Comparison of ENCODE assay signal across 12 cellular contexts in the genomic region with DNA sequence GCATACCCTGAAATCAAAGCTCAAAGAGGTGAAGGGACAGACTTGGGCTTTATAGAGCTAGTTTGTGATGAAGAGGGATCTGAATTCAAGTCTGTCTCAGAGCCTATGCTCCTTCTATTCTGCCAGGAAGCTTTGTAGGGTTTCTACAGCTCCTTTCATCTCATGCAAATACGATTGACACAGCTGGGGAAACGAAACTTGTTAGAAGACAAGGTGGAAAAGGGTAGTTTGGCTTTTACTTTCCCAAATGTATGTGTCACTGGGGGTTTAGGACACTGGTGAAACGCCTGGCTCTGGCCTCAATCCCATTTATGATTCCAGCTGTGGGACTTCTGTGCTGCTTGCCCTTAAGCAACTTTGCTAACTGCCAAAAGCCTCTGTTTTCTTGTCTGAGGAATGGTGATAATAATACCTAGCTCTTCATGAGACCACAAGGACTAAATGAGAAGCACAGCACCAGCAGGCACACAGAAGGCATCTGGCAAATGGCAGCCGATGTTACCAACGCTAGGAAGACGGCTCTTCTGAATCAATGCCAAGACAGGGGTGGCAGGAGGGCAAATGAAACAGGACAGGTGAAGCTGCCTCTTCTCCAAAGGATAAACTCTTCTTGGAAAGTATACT.
A peak's percentile ranks its signal among the peaks of the same experiment; 100 is the strongest.
DNase-seq lines count a peak whose midpoint lies in the region; ATAC-seq and TF ChIP-seq lines count a peak whose summit lies in the region.
"Had no signal": no experiment of that assay in that cellular context is flagged by ENCODE, and none has a peak within 500 bp of the region (broad histone marks: within the 10 kb centered on the region; RNA-seq: fewer than 3 reads in every experiment).

No MANE protein-coding gene starts in this region.

- no peaks in the 10 kb centered on the region for H3K9me3 Mint-ChIP-seq in activated naive CD4-positive, alpha-beta T cell treated with anti-CD3 and anti-CD28 coated beads for 36 hours
- peaks cover 6% of the 10 kb centered on the region; the same call in 1 of the 2 replicates for H3K9me3 Mint-ChIP-seq in WTC11

- no peaks in the 10 kb centered on the region for H3K36me3 Mint-ChIP-seq in activated naive CD4-positive, alpha-beta T cell treated with anti-CD3 and anti-CD28 coated beads for 36 hours (ENCODE audit: low read depth)
- 0 out of 2 replicates have a peak, but pooled peaks cover 2% of the 10 kb centered on the region for H3K36me3 Mint-ChIP-seq in WTC11

- H3K4me1 ChIP-seq in upper lobe of right lung: peaks cover 39% of the 10 kb centered on the region

- H3K27me3 Mint-ChIP-seq in activated naive CD4-positive, alpha-beta T cell treated with anti-CD3 and anti-CD28 coated beads for 36 hours (ENCODE audit: low read depth): peaks cover 6% of the 10 kb centered on the region
- no peaks in the 10 kb centered on the region for H3K27me3 Mint-ChIP-seq in WTC11 (ENCODE audit: low read depth)

- TF ChIP-seq CTCF in WTC11 (IDR thresholded peaks at IDR 0.05) (no peak), upper lobe of right lung (IDR thresholded peaks at IDR 0.05) (no peak)

- peak; percentile 67 for ATAC-seq in HG02943 (IDR thresholded peaks at IDR 0.05; ENCODE audit: low read depth, unreplicated experiment)
- ATAC-seq in WTC11: no peak
- no peak for ATAC-seq in upper lobe of right lung

- intact Hi-C loops in activated naive CD4-positive, alpha-beta T cell treated with anti-CD3 and anti-CD28 coated beads for 36 hours (cut with micrococcal nuclease): loop anchor here (1.0 to 10.0 kb wide), 8 partner anchors 12 to 475 kb away; a partner anchor contains a TSS
- intact Hi-C loops in upper lobe of right lung (cut with DNase I): no loop called here

- CTCF ChIA-PET in activated naive CD4-positive, alpha-beta T cell treated with anti-CD3 and anti-CD28 coated beads for 36 hours (lab: Charles Lee): interaction anchor here (1.0 to 3.7 kb wide), 3 partner anchors 11 to 163 kb away, joined by 3 to 23 read pairs (median 4); a partner anchor contains a TSS
- CTCF ChIA-PET in WTC11 (lab: Charles Lee): interaction anchor here (0.7 to 2.1 kb wide), 3 partner anchors 34 to 162 kb away, joined by 3 to 7 read pairs (median 6); a partner anchor contains a TSS

- H3K4me1 Mint-ChIP-seq in activated naive CD4-positive, alpha-beta T cell treated with anti-CD3 and anti-CD28 coated beads for 36 hours (ENCODE audit: low read depth): peaks cover 40% of the 10 kb centered on the region
- peaks cover 85% of the 10 kb centered on the region for H3K4me1 Mint-ChIP-seq in WTC11

- H3K27me3 ChIP-seq in upper lobe of right lung: no peaks in the 10 kb centered on the region

- peak; percentile 52 for DNase-seq in activated naive CD4-positive, alpha-beta T cell treated with anti-CD3 and anti-CD28 coated beads for 36 hours
- no peak for DNase-seq in activated naive CD4-positive, alpha-beta T cell (lab: John Stamatoyannopoulos, UW)
- DNase-seq in WTC11 (ENCODE audit: low spot score) (no peak), upper lobe of right lung (no peak), Kasumi-1 (lab: John Stamatoyannopoulos, UW) (no peak), OCI-M2 (lab: John Stamatoyannopoulos, UW; ENCODE audit: unreplicated experiment) (no peak), NCI-H1048 (lab: John Stamatoyannopoulos, UW) (no peak)
- DNase-seq: KG1, posterior cingulate gyrus had no signal

- H3K4me3 ChIP-seq in upper lobe of right lung: no peak overlapping the region

- H3K9me3 ChIP-seq in upper lobe of right lung: no peaks in the 10 kb centered on the region

- POLR2A ChIA-PET in WTC11 (lab: Charles Lee): interaction anchor here (0.5 kb wide), 1 partner anchor 45 kb away, joined by 3 read pairs; no protein-coding TSS in a partner anchor

- peak overlapping the region; percentile 87 for H3K27ac Mint-ChIP-seq in activated naive CD4-positive, alpha-beta T cell treated with anti-CD3 and anti-CD28 coated beads for 36 hours
- peak overlapping the region; percentile 93 for H3K27ac Mint-ChIP-seq in WTC11

- H3K27ac ChIP-seq in upper lobe of right lung: peak overlapping the region; percentile 38
- H3K27ac ChIP-seq: C4-2B, VCaP had no signal

- H3K4me3 Mint-ChIP-seq in activated naive CD4-positive, alpha-beta T cell treated with anti-CD3 and anti-CD28 coated beads for 36 hours: peak overlapping the region; percentile 52
- peak overlapping the region; percentile 44; the same call in 1 of the 2 replicates for H3K4me3 Mint-ChIP-seq in WTC11

- no peaks in the 10 kb centered on the region for H3K36me3 ChIP-seq in upper lobe of right lung

TF ChIP-seq in WTC11, 78 proteins besides CTCF, POLR2A, EP300 and RAD21:
- TF ChIP-seq ZNF416 (CRISPR knock-in tag; IDR thresholded peaks at IDR 0.05) (no peak), NFATC4 (CRISPR knock-in tag; IDR thresholded peaks at IDR 0.05) (no peak), NR3C1 (CRISPR knock-in tag; conservative IDR thresholded peaks at IDR 0.05; ENCODE audit: low read depth) (no peak)
- TF ChIP-seq, protein P1, sequence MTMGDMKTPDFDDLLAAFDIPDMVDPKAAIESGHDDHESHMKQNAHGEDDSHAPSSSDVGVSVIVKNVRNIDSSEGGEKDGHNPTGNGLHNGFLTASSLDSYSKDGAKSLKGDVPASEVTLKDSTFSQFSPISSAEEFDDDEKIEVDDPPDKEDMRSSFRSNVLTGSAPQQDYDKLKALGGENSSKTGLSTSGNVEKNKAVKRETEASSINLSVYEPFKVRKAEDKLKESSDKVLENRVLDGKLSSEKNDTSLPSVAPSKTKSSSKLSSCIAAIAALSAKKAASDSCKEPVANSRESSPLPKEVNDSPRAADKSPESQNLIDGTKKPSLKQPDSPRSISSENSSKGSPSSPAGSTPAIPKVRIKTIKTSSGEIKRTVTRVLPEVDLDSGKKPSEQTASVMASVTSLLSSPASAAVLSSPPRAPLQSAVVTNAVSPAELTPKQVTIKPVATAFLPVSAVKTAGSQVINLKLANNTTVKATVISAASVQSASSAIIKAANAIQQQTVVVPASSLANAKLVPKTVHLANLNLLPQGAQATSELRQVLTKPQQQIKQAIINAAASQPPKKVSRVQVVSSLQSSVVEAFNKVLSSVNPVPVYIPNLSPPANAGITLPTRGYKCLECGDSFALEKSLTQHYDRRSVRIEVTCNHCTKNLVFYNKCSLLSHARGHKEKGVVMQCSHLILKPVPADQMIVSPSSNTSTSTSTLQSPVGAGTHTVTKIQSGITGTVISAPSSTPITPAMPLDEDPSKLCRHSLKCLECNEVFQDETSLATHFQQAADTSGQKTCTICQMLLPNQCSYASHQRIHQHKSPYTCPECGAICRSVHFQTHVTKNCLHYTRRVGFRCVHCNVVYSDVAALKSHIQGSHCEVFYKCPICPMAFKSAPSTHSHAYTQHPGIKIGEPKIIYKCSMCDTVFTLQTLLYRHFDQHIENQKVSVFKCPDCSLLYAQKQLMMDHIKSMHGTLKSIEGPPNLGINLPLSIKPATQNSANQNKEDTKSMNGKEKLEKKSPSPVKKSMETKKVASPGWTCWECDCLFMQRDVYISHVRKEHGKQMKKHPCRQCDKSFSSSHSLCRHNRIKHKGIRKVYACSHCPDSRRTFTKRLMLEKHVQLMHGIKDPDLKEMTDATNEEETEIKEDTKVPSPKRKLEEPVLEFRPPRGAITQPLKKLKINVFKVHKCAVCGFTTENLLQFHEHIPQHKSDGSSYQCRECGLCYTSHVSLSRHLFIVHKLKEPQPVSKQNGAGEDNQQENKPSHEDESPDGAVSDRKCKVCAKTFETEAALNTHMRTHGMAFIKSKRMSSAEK (CRISPR knock-in tag; IDR thresholded peaks at IDR 0.05; ENCODE audit: borderline replicate concordance): no peak
TF ChIP-seq in WTC11: peak in this region for 0.
